Comparison of ENCODE assay signal across 13 cellular contexts in genomic region chr17:8133398-8133797, GRCh38. TPM values are rescaled to one million over a fixed set of nuclear protein-coding genes. Genes with fewer than 3 reads are reported as not detected.
"Had no signal": no experiment of that assay in that cellular context is flagged by ENCODE, and none has a peak within 500 bp of the region (broad histone marks: within the 10 kb centered on the region; RNA-seq: fewer than 3 reads in every experiment).

No MANE protein-coding gene starts in this region.

- H3K36me3 Mint-ChIP-seq: activated naive CD8-positive, alpha-beta T cell treated with anti-CD3 and anti-CD28 coated beads for 36 hours had no signal

- H3K4me3 Mint-ChIP-seq: activated naive CD8-positive, alpha-beta T cell treated with anti-CD3 and anti-CD28 coated beads for 36 hours; activated T-cell treated with anti-CD3 and anti-CD28 coated beads, Interleukin-2, amount 50 U/mL, for 4 hours had no signal

- H3K4me3 ChIP-seq: esophagus squamous epithelium, left lung, thyroid gland had no signal

- H3K36me3 ChIP-seq: esophagus squamous epithelium, left lung, thyroid gland had no signal

- DNase-seq: activated CD4-positive, alpha-beta T cell treated with anti-CD3 and anti-CD28 coated beads, Interleukin-2, amount 50 U/mL, for 48 hours; activated gamma-delta T cell treated with Interleukin-2 at 50 U/mL for 16 hours; activated naive CD8-positive, alpha-beta T cell treated with anti-CD3 and anti-CD28 coated beads for 36 hours; activated T-cell treated with anti-CD3 and anti-CD28 coated beads, Interleukin-2, amount 50 U/mL, for 4 hours; dermis blood vessel endothelial cell; esophagus squamous epithelium; thyroid gland had no signal

- H3K27ac ChIP-seq: esophagus squamous epithelium, left lung, parathyroid adenoma, thyroid gland had no signal

- H3K27ac Mint-ChIP-seq: activated naive CD8-positive, alpha-beta T cell treated with anti-CD3 and anti-CD28 coated beads for 36 hours had no signal

- H3K27me3 ChIP-seq: thyroid gland had no signal

- H3K9ac ChIP-seq: parathyroid adenoma had no signal

- H2AFZ ChIP-seq: parathyroid adenoma had no signal

- H3K9me3 Mint-ChIP-seq: activated naive CD8-positive, alpha-beta T cell treated with anti-CD3 and anti-CD28 coated beads for 36 hours; activated T-cell treated with anti-CD3 and anti-CD28 coated beads, Interleukin-2, amount 50 U/mL, for 4 hours had no signal

- H3K9me3 ChIP-seq: esophagus squamous epithelium, left lung, thyroid gland had no signal

- ATAC-seq: activated CD4-positive, CD25-positive, alpha-beta regulatory T cell treated with anti-CD3 and anti-CD28 coated beads, Interleukin-2, amount 50 U/mL, for 24 hours; activated T-cell treated with anti-CD3 and anti-CD28 coated beads, Interleukin-2, amount 50 U/mL, for 4 hours; left lung had no signal

- H3K79me2 ChIP-seq: parathyroid adenoma had no signal

RNA-seq across cellular contexts. Expression of gene HES7, which starts 9.5 kb away (rescaled TPM):
- total RNA-seq: dermis blood vessel endothelial cell, esophagus squamous epithelium, mesenteric fat pad had no signal

RNA-seq across cellular contexts. Expression of gene ALOXE3, which starts 15.1 kb away (rescaled TPM):
- total RNA-seq: activated T-cell treated with anti-CD3 and anti-CD28 coated beads, Interleukin-2, amount 50 U/mL, for 4 hours; dermis blood vessel endothelial cell; mesenteric fat pad; skeletal muscle tissue; T-helper 2 cell treated with Interferon-gamma antibody and Interleukin-4, amounts not matched to agents 100 ng/mL and 5 ng/mL, for 36 hours; thyroid gland had no signal
